Comparison of ENCODE assay signal across 20 cellular contexts in the genomic region with DNA sequence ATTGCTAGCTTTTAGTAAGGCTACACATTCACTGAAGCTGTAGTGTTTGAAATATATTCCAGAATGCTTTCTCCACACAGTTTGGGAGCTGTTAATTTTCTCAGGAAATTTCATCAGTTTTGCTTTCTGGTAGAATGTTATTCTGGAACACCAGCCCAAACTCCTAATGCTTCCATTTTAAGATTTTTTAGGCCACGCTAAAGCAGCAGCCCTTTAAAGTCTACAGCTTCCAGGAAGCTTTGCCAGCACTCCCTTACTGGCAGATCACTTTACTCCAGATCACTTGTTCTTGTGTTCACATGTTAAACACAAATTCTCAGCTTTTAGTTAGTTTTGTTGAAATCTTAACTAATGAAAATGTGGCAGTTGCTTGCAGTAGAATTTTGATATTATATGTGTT.
A peak's percentile ranks its signal among the peaks of the same experiment; 100 is the strongest.
DNase-seq lines count a peak whose midpoint lies in the region; ATAC-seq lines count a peak whose summit lies in the region.
"Had no signal": no experiment of that assay in that cellular context is flagged by ENCODE, and none has a peak within 500 bp of the region (broad histone marks: within the 10 kb centered on the region; RNA-seq: fewer than 3 reads in every experiment).

No MANE protein-coding gene starts in this region.

- H2AFZ ChIP-seq in neuron (ENCODE audit: low read depth, low read length) (peak overlapping the region; percentile 81), mesenchymal stem cell (ENCODE audit: low read depth, low read length) (no peak overlapping the region)

- no peak overlapping the region for H3K14ac ChIP-seq in mesenchymal stem cell (ENCODE audit: low read length in 2 of 2)

- H3K27me3 ChIP-seq in adipocyte (replicated peaks; ENCODE audit: control insufficient read depth, insufficient read depth, low read length) (no peaks in the 10 kb centered on the region), neuron (ENCODE audit: insufficient read depth, low read length) (no peaks in the 10 kb centered on the region), mesenchymal stem cell (ENCODE audit: control insufficient read depth in 1 of 2, insufficient read depth in 1 of 2, low read length in 2 of 2) (no peaks in the 10 kb centered on the region)
- H3K27me3 ChIP-seq: BE2C had no signal

- WGBS in mesenchymal stem cell: 100% methylated on average over 1 of the region's 1 CpG

- H3K23ac ChIP-seq in mesenchymal stem cell (ENCODE audit: low read length in 2 of 2): no peak overlapping the region

- H3K79me1 ChIP-seq in mesenchymal stem cell (replicated peaks; ENCODE audit: low read length, poor library complexity, severe bottlenecking): no peaks in the 10 kb centered on the region

- H4K8ac ChIP-seq in mesenchymal stem cell (ENCODE audit: low read length): no peak overlapping the region

- H3K9me3 ChIP-seq in adipocyte (ENCODE audit: control insufficient read depth, low read length) (no peaks in the 10 kb centered on the region), neuron (ENCODE audit: low read length) (no peaks in the 10 kb centered on the region), mesenchymal stem cell (ENCODE audit: control insufficient read depth, low read length) (no peaks in the 10 kb centered on the region)
- H3K9me3 ChIP-seq: BE2C, SK-N-SH had no signal

- H3K4me1 ChIP-seq in adipocyte (ENCODE audit: control insufficient read depth, insufficient read depth, low read length): no peaks in the 10 kb centered on the region
- no peaks in the 10 kb centered on the region for H3K4me1 ChIP-seq in neuron (ENCODE audit: insufficient read depth, low read length)
- no peaks in the 10 kb centered on the region for H3K4me1 ChIP-seq in mesenchymal stem cell (ENCODE audit: control insufficient read depth, insufficient read depth, low read depth, low read length)
- H3K4me1 ChIP-seq: BE2C had no signal

- no peak overlapping the region for H2BK5ac ChIP-seq in mesenchymal stem cell (ENCODE audit: low read depth, low read length, poor library complexity, severe bottlenecking)

- H3K27ac ChIP-seq in mesenchymal stem cell (ENCODE audit: low read length, poor library complexity, severe bottlenecking): no peak overlapping the region

- no peak overlapping the region for H3K18ac ChIP-seq in mesenchymal stem cell (ENCODE audit: low read depth in 1 of 2, low read length in 2 of 2)

- no peak overlapping the region for H2BK12ac ChIP-seq in mesenchymal stem cell (ENCODE audit: low read length in 2 of 2)

- H2AK5ac ChIP-seq in mesenchymal stem cell (ENCODE audit: low read length, severe bottlenecking): no peak overlapping the region

- no peak overlapping the region for H3K4ac ChIP-seq in mesenchymal stem cell (ENCODE audit: low read depth in 1 of 2, low read length in 2 of 2)

- peak; percentile 4 for ATAC-seq in GM21526 (IDR thresholded peaks at IDR 0.05; ENCODE audit: low FRiP score, unreplicated experiment)
- ATAC-seq in HG03342 (IDR thresholded peaks at IDR 0.05; ENCODE audit: unreplicated experiment): peak; percentile 21
- no peak for ATAC-seq in HG02678 (IDR thresholded peaks at IDR 0.05; ENCODE audit: unreplicated experiment)
- ATAC-seq: HCT116, Panc1 had no signal

- no peak overlapping the region for H2BK15ac ChIP-seq in mesenchymal stem cell (ENCODE audit: low read depth, poor library complexity, severe bottlenecking)

- no peak overlapping the region for H4K91ac ChIP-seq in mesenchymal stem cell (ENCODE audit: low read length)

- H3K4me2 ChIP-seq in mesenchymal stem cell (ENCODE audit: low read length, poor library complexity, severe bottlenecking): no peak overlapping the region
- H3K4me2 ChIP-seq: SK-N-SH had no signal

- H2BK120ac ChIP-seq in mesenchymal stem cell (ENCODE audit: low read depth, low read length): no peak overlapping the region

- H3K9ac ChIP-seq in adipocyte (ENCODE audit: low read length): peak overlapping the region; percentile 36
- no peak overlapping the region for H3K9ac ChIP-seq in mesenchymal stem cell (ENCODE audit: low read length)
- H3K9ac ChIP-seq: SK-N-SH had no signal

- no peak for DNase-seq in adipocyte (ENCODE audit: low read depth)
- no peak for DNase-seq in mesenchymal stem cell
- DNase-seq in HuH-7 (ENCODE audit: low spot score): no peak
- no peak for DNase-seq in NCI-H526 (lab: John Stamatoyannopoulos, UW)
- DNase-seq: BE2C; CD4-positive, alpha-beta memory T cell; DMS79; NCI-H1436 treated with DMSO at 0.1 percent for 48 hours; NCI-H2081 treated with DMSO at 0.1 percent for 48 hours; NCI-H226; NCI-H748 treated with DMSO at 0.1 percent for 48 hours; Right ventricle myocardium superior; SK-N-SH; T-helper 1 cell had no signal

- peak overlapping the region; percentile 10 for H3K4me3 ChIP-seq in adipocyte (ENCODE audit: low read length)
- no peak overlapping the region for H3K4me3 ChIP-seq in neuron (ENCODE audit: low read length)
- H3K4me3 ChIP-seq in mesenchymal stem cell (ENCODE audit: insufficient read depth in 1 of 2, low read depth in 1 of 2, low read length in 2 of 2): no peak overlapping the region

- H3K36me3 ChIP-seq in adipocyte (ENCODE audit: control insufficient read depth, insufficient read depth, low read length, severe bottlenecking) (no peaks in the 10 kb centered on the region), neuron (ENCODE audit: insufficient read depth, low read length) (no peaks in the 10 kb centered on the region), mesenchymal stem cell (ENCODE audit: control insufficient read depth in 1 of 2, insufficient read depth in 2 of 2, low read depth in 1 of 2, low read length in 2 of 2) (no peaks in the 10 kb centered on the region)
- H3K36me3 ChIP-seq: BE2C had no signal
